In genomic region chr9:93566408-93567270, GRCh38 we compare ENCODE assay signal across 8 cellular contexts. TPM values are rescaled to one million over a fixed set of nuclear protein-coding genes. Genes with fewer than 3 reads are reported as not detected.
A peak's percentile ranks its signal among the peaks of the same experiment; 100 is the strongest.
DNase-seq lines count a peak whose midpoint lies in the region; ATAC-seq and TF ChIP-seq lines count a peak whose summit lies in the region.

No MANE protein-coding gene starts in this region.

- CTCF ChIA-PET in Panc1 (lab: Charles Lee): interaction anchor here (0.8 kb wide), 1 partner anchor 26 kb away, joined by 3 read pairs; no protein-coding TSS in a partner anchor
- CTCF ChIA-PET in naive thymus-derived CD4-positive, alpha-beta T cell (lab: Charles Lee): interaction anchor here (0.5 to 1.9 kb wide), 14 partner anchors 8 to 608 kb away, joined by 3 to 12 read pairs (median 4); partner anchors contain the start of gene FAM120AOS

- ATAC-seq in DND-41 (ENCODE audit: insufficient read depth, low read depth): peak; percentile 93
- ATAC-seq in GM21737 (IDR thresholded peaks at IDR 0.05; ENCODE audit: unreplicated experiment): peak; percentile 89
- ATAC-seq in Panc1: peak; percentile 99
- ATAC-seq in naive thymus-derived CD4-positive, alpha-beta T cell: peak; percentile 99
- ATAC-seq in stimulated activated naive B cell treated with anti-CD40 and anti-IgM and Interleukin-4, amounts not matched to agents 10 μg/mL and 1 μg/mL and 100 μg/mL, for 72 hours (replicated peaks): peak; percentile 91 to 94

- H3K4me1 Mint-ChIP-seq in activated T-helper 1 cell treated with anti-CD3 and anti-CD28 coated beads, Interleukin-12 subunit alpha, Interleukin-12 subunit beta, Interleukin-2, Interleukin-4 antibody, amounts not matched to agents 30 ng/mL and 10 ng/mL and 1 ng/mL, durations not matched to agents 14 hours and 24 hours and 36 hours (ENCODE audit: low read depth): peaks cover 22% of the 10 kb centered on the region
- peaks cover 10 to 25% (median 20%) of the 10 kb centered on the region in 7 donors for H3K4me1 Mint-ChIP-seq in naive thymus-derived CD4-positive, alpha-beta T cell
- peaks cover 21 to 40% of the 10 kb centered on the region in 2 donors for H3K4me1 Mint-ChIP-seq in stimulated activated naive B cell treated with anti-CD40 and anti-IgM and Interleukin-4, amounts not matched to agents 10 μg/mL and 1 μg/mL and 100 μg/mL, for 72 hours

- no TSS peak for BruUV-seq in Panc1 (replicated peaks; lab: Mats Ljungman, UMichigan)

- in situ Hi-C loops in Panc1 (cut with HindIII; ENCODE audit: low pct_unique_long_range_greater_than_20kb, low sequenced_read_pairs): no loop called here

- POLR2A ChIA-PET in Panc1 (lab: Charles Lee): interaction anchor here (1.1 kb wide), 1 partner anchor 26 kb away, joined by 3 read pairs; no protein-coding TSS in a partner anchor
- POLR2A ChIA-PET in naive thymus-derived CD4-positive, alpha-beta T cell (lab: Charles Lee): interaction anchor here (0.7 to 1.9 kb wide), 17 partner anchors 9 to 803 kb away, joined by 3 to 24 read pairs (median 4); partner anchors contain the start of genes FAM120A, FAM120AOS and PHF2

- H3K27me3 Mint-ChIP-seq in activated T-helper 1 cell treated with anti-CD3 and anti-CD28 coated beads, Interleukin-12 subunit alpha, Interleukin-12 subunit beta, Interleukin-2, Interleukin-4 antibody, amounts not matched to agents 30 ng/mL and 10 ng/mL and 1 ng/mL, durations not matched to agents 14 hours and 24 hours and 36 hours (ENCODE audit: insufficient read depth): no peaks in the 10 kb centered on the region
- no peaks in the 10 kb centered on the region for H3K27me3 Mint-ChIP-seq in naive thymus-derived CD4-positive, alpha-beta T cell
- no peaks in the 10 kb centered on the region for H3K27me3 Mint-ChIP-seq in stimulated activated naive B cell treated with anti-CD40 and anti-IgM and Interleukin-4, amounts not matched to agents 10 μg/mL and 1 μg/mL and 100 μg/mL, for 72 hours

- H3K4me1 ChIP-seq in DND-41 (ENCODE audit: insufficient read depth, low read length) (peaks cover 17% of the 10 kb centered on the region), KMS-11 (ENCODE audit: low read depth, poor library complexity, severe bottlenecking) (peaks cover 3% of the 10 kb centered on the region), Panc1 (ENCODE audit: control insufficient read depth, insufficient read depth, low read length) (no peaks in the 10 kb centered on the region; the same call in 1 of the 2 replicates)
- peaks cover 8 to 9% of the 10 kb centered on the region in 2 donors for H3K4me1 ChIP-seq in naive thymus-derived CD4-positive, alpha-beta T cell (ENCODE audit: control insufficient read depth in 2 of 2, insufficient read depth in 2 of 2, low read length in 2 of 2)

- H2AFZ ChIP-seq in DND-41 (ENCODE audit: low read depth, low read length) (peak overlapping the region; percentile 85), KMS-11 (ENCODE audit: low read depth) (peak overlapping the region; percentile 81)

- H3K4me2 ChIP-seq in DND-41 (ENCODE audit: insufficient read depth, low read length) (peak overlapping the region; percentile 82), KMS-11 (peak overlapping the region; percentile 79)

- H3K9me3 ChIP-seq in DND-41 (ENCODE audit: insufficient read depth, low read length, severe bottlenecking) (peaks cover 4% of the 10 kb centered on the region), Panc1 (ENCODE audit: control insufficient read depth, insufficient read depth, low read depth, low read length) (no peaks in the 10 kb centered on the region)
- no peaks in the 10 kb centered on the region for H3K9me3 ChIP-seq in naive thymus-derived CD4-positive, alpha-beta T cell (ENCODE audit: control insufficient read depth in 2 of 3, low read length in 3 of 3)

- H3K36me3 Mint-ChIP-seq in activated T-helper 1 cell treated with anti-CD3 and anti-CD28 coated beads, Interleukin-12 subunit alpha, Interleukin-12 subunit beta, Interleukin-2, Interleukin-4 antibody, amounts not matched to agents 30 ng/mL and 10 ng/mL and 1 ng/mL, durations not matched to agents 14 hours and 24 hours and 36 hours (ENCODE audit: low read depth): peaks cover 38% of the 10 kb centered on the region
- H3K36me3 Mint-ChIP-seq in naive thymus-derived CD4-positive, alpha-beta T cell: peaks cover 5 to 32% (median 17%) of the 10 kb centered on the region in 5 donors
- H3K36me3 Mint-ChIP-seq in stimulated activated naive B cell treated with anti-CD40 and anti-IgM and Interleukin-4, amounts not matched to agents 10 μg/mL and 1 μg/mL and 100 μg/mL, for 72 hours: peaks cover 25 to 53% of the 10 kb centered on the region in 2 donors

- H3K27ac ChIP-seq in DND-41 (ENCODE audit: low read length) (peak overlapping the region; percentile 98), KMS-11 (peak overlapping the region; percentile 63), Panc1 (ENCODE audit: low read length) (peak overlapping the region; percentile 87)
- peak overlapping the region; percentile 92 for H3K27ac ChIP-seq in naive thymus-derived CD4-positive, alpha-beta T cell (ENCODE audit: low read depth, low read length)

- H3K27me3 ChIP-seq in DND-41 (ENCODE audit: insufficient read depth, low read length, poor library complexity): no peaks in the 10 kb centered on the region
- no peaks in the 10 kb centered on the region for H3K27me3 ChIP-seq in KMS-11 (ENCODE audit: insufficient read depth, low read depth)
- H3K27me3 ChIP-seq in Panc1 (ENCODE audit: control insufficient read depth, insufficient read depth, low read length): no peaks in the 10 kb centered on the region
- no peaks in the 10 kb centered on the region for H3K27me3 ChIP-seq in naive thymus-derived CD4-positive, alpha-beta T cell (ENCODE audit: control insufficient read depth in 2 of 2, insufficient read depth in 2 of 2, low read length in 2 of 2)

- intact Hi-C loops in Panc1 (cut with micrococcal nuclease; ENCODE audit: unreplicated experiment): loop anchor here (10.0 kb wide), 1 partner anchor 402 kb away; no protein-coding TSS in a partner anchor
- intact Hi-C loops in activated T-helper 1 cell treated with anti-CD3 and anti-CD28 coated beads, Interleukin-12 subunit alpha, Interleukin-12 subunit beta, Interleukin-2, Interleukin-4 antibody, amounts not matched to agents 30 ng/mL and 10 ng/mL and 1 ng/mL, durations not matched to agents 14 hours and 24 hours and 36 hours (cut with micrococcal nuclease): loop anchor here (1.0 kb wide), 5 partner anchors 10 to 896 kb away; partner anchors contain the start of genes CARD19, FAM120AOS, IPPK and PHF2
- intact Hi-C loops in naive thymus-derived CD4-positive, alpha-beta T cell (cut with micrococcal nuclease): loop anchor here (1.0 to 10.0 kb wide), 26 partner anchors 9 to 1941 kb away; partner anchors contain the start of genes FAM120AOS (in 2 of the 2), IPPK (in 2 of the 2), NINJ1 (in 2 of the 2) and ZNF484 (in 2 of the 2)

- peaks cover 11% of the 10 kb centered on the region for H3K79me2 ChIP-seq in DND-41 (ENCODE audit: insufficient read depth, low read length)
- no peaks in the 10 kb centered on the region for H3K79me2 ChIP-seq in KMS-11 (ENCODE audit: insufficient read depth, low read depth)

- peaks cover 12% of the 10 kb centered on the region for H3K9me3 Mint-ChIP-seq in activated T-helper 1 cell treated with anti-CD3 and anti-CD28 coated beads, Interleukin-12 subunit alpha, Interleukin-12 subunit beta, Interleukin-2, Interleukin-4 antibody, amounts not matched to agents 30 ng/mL and 10 ng/mL and 1 ng/mL, durations not matched to agents 14 hours and 24 hours and 36 hours
- H3K9me3 Mint-ChIP-seq in naive thymus-derived CD4-positive, alpha-beta T cell: peaks cover 0 to 4% (median 0%) of the 10 kb centered on the region in 11 donors
- peaks cover 4 to 6% of the 10 kb centered on the region in 2 donors for H3K9me3 Mint-ChIP-seq in stimulated activated naive B cell treated with anti-CD40 and anti-IgM and Interleukin-4, amounts not matched to agents 10 μg/mL and 1 μg/mL and 100 μg/mL, for 72 hours

- H3K9ac ChIP-seq in DND-41 (ENCODE audit: low read depth, low read length) (peak overlapping the region; percentile 92), KMS-11 (peak overlapping the region; percentile 78)

- peak overlapping the region; percentile 35 to 64; a peak in 3 of 4 replicates for H3K4me3 ChIP-seq in DND-41 (ENCODE audit: low read depth in 1 of 2, low read length in 2 of 2)
- no peak overlapping the region for H3K4me3 ChIP-seq in KMS-11 (IDR thresholded peaks at IDR 0.05; ENCODE audit: insufficient read depth, low read depth, low read length)
- H3K4me3 ChIP-seq in Panc1 (ENCODE audit: low read depth in 2 of 2, low read length in 2 of 2): peak overlapping the region; percentile 50 to 75
- peak overlapping the region; percentile 76 for H3K4me3 ChIP-seq in naive thymus-derived CD4-positive, alpha-beta T cell (ENCODE audit: low read length)

- DNase-seq in DND-41: peak; percentile 97
- peak; percentile 61 for DNase-seq in Panc1 (ENCODE audit: low read depth, low spot score)
- peak; percentile 99 for DNase-seq in activated T-helper 1 cell treated with anti-CD3 and anti-CD28 coated beads, Interleukin-12 subunit alpha, Interleukin-12 subunit beta, Interleukin-2, Interleukin-4 antibody, amounts not matched to agents 30 ng/mL and 10 ng/mL and 1 ng/mL, durations not matched to agents 14 hours and 24 hours and 36 hours (ENCODE audit: low spot score)
- peak; percentile 96 for DNase-seq in fibroblast of gingiva (ENCODE audit: low read depth)
- DNase-seq in naive thymus-derived CD4-positive, alpha-beta T cell: peak; percentile 94 to 100 (median 99)
- peak; percentile 98 for DNase-seq in stimulated activated naive B cell treated with anti-CD40 and anti-IgM and Interleukin-4, amounts not matched to agents 10 μg/mL and 1 μg/mL and 100 μg/mL, for 72 hours

- TF ChIP-seq CTCF in DND-41 (IDR thresholded peaks at IDR 0.05; ENCODE audit: borderline replicate concordance, extremely low read depth, low read length, poor library complexity, severe bottlenecking) (peak; percentile 91), KMS-11 (conservative IDR thresholded peaks at IDR 0.05; ENCODE audit: low read depth, low read length) (peak; percentile 85), Panc1 (IDR thresholded peaks at IDR 0.05) (peak; percentile 92)

- peak overlapping the region; percentile 85 for H3K4me3 Mint-ChIP-seq in activated T-helper 1 cell treated with anti-CD3 and anti-CD28 coated beads, Interleukin-12 subunit alpha, Interleukin-12 subunit beta, Interleukin-2, Interleukin-4 antibody, amounts not matched to agents 30 ng/mL and 10 ng/mL and 1 ng/mL, durations not matched to agents 14 hours and 24 hours and 36 hours
- H3K4me3 Mint-ChIP-seq in naive thymus-derived CD4-positive, alpha-beta T cell: peak overlapping the region; percentile 80 to 91 (median 86)
- peak overlapping the region; percentile 94 for H3K4me3 Mint-ChIP-seq in stimulated activated naive B cell treated with anti-CD40 and anti-IgM and Interleukin-4, amounts not matched to agents 10 μg/mL and 1 μg/mL and 100 μg/mL, for 72 hours

- H4K20me1 ChIP-seq in DND-41 (ENCODE audit: insufficient read depth, low read length) (no peaks in the 10 kb centered on the region), KMS-11 (ENCODE audit: insufficient read depth) (no peaks in the 10 kb centered on the region)

- H3K27ac Mint-ChIP-seq in activated T-helper 1 cell treated with anti-CD3 and anti-CD28 coated beads, Interleukin-12 subunit alpha, Interleukin-12 subunit beta, Interleukin-2, Interleukin-4 antibody, amounts not matched to agents 30 ng/mL and 10 ng/mL and 1 ng/mL, durations not matched to agents 14 hours and 24 hours and 36 hours: peak overlapping the region; percentile 87
- peak overlapping the region; percentile 84 to 96 (median 93) for H3K27ac Mint-ChIP-seq in naive thymus-derived CD4-positive, alpha-beta T cell
- H3K27ac Mint-ChIP-seq in stimulated activated naive B cell treated with anti-CD40 and anti-IgM and Interleukin-4, amounts not matched to agents 10 μg/mL and 1 μg/mL and 100 μg/mL, for 72 hours: peak overlapping the region; percentile 97

- peaks cover 34% of the 10 kb centered on the region for H3K36me3 ChIP-seq in DND-41 (ENCODE audit: insufficient read depth, low read length)
- no peaks in the 10 kb centered on the region; the same call in 1 of the 2 replicates for H3K36me3 ChIP-seq in KMS-11 (ENCODE audit: insufficient read depth)
- peaks cover 2% of the 10 kb centered on the region for H3K36me3 ChIP-seq in Panc1 (ENCODE audit: control insufficient read depth, insufficient read depth, low read length)
- H3K36me3 ChIP-seq in naive thymus-derived CD4-positive, alpha-beta T cell (ENCODE audit: control insufficient read depth in 2 of 3, insufficient read depth in 3 of 3, low read length in 3 of 3): peaks cover 4 to 28% (median 10%) of the 10 kb centered on the region in 3 experiments

RNA-seq across cellular contexts. Expression of gene PHF2, which starts 9.7 kb away (rescaled TPM):
- total RNA-seq in Panc1 (2021; ENCODE audit: unreplicated experiment): 16.6 TPM
- 17.6 TPM for polyA plus RNA-seq in Panc1 (2012; ENCODE audit: insufficient read length)
- 24.5 and 26.5 TPM in 2 replicates for total RNA-seq in activated T-helper 1 cell treated with anti-CD3 and anti-CD28 coated beads, Interleukin-12 subunit alpha, Interleukin-12 subunit beta, Interleukin-2, Interleukin-4 antibody, amounts not matched to agents 30 ng/mL and 10 ng/mL and 1 ng/mL, durations not matched to agents 14 hours and 24 hours and 36 hours
- total RNA-seq in naive thymus-derived CD4-positive, alpha-beta T cell: 10 to 100 TPM; 23.2 to 39.3 (median 29.6) TPM
- 1 to 10 TPM; 1.0 to 3.5 TPM for polyA plus RNA-seq in naive thymus-derived CD4-positive, alpha-beta T cell
